ENCODE assay signal across 27 cellular contexts in genomic region chr15:45801543-45801942, GRCh38.
"Had no signal": no experiment of that assay in that cellular context is flagged by ENCODE, and none has a peak within 500 bp of the region (broad histone marks: within the 10 kb centered on the region; RNA-seq: fewer than 3 reads in every experiment).

No MANE protein-coding gene starts in this region.

- H3K36me3 ChIP-seq: gastroesophageal sphincter, heart left ventricle, prostate gland, right atrium auricular region, thyroid gland, vagina had no signal

- H3K79me2 ChIP-seq: hepatocyte had no signal

- H3K4me1 ChIP-seq: gastroesophageal sphincter, heart left ventricle, right atrium auricular region, thyroid gland, vagina had no signal

- FAIRE-seq: kidney had no signal

- H3K27ac Mint-ChIP-seq: effector memory CD8-positive, alpha-beta T cell; memory B cell; mesothelial cell of epicardium; naive B cell; natural killer cell treated with Interleukin-12 subunit alpha and Interleukin-12 subunit beta and Interleukin-15 and Interleukin-18, amount 100 ng/mL, for 72 hours; stimulated activated naive CD8-positive, alpha-beta T cell treated with anti-CD3 and anti-CD28 coated beads, Interleukin-15, amount 100 ng/mL, for 72 hours had no signal

- H3K4me3 ChIP-seq: gastroesophageal sphincter, heart left ventricle, hepatocyte, lung, mucosa of descending colon, prostate gland, right atrium auricular region, smooth muscle cell, thyroid gland, vagina had no signal

- H3K9me3 ChIP-seq: gastroesophageal sphincter, heart left ventricle, mucosa of descending colon, prostate gland, right atrium auricular region, thyroid gland, vagina had no signal

- DNase-seq: cortex of kidney; effector memory CD8-positive, alpha-beta T cell; foreskin fibroblast; heart left ventricle; kidney; naive B cell; nucleus accumbens; stimulated activated CD4-positive, alpha-beta T cell treated with anti-CD3 and anti-CD28 coated beads, Interleukin-12 subunit alpha, Interleukin-12 subunit beta, amount 100 ng/mL, for 4 hours; stimulated activated CD4-positive, alpha-beta T cell treated with anti-CD3 and anti-CD28 coated beads, Interleukin-1b, Interleukin-23, amount 100 ng/mL, for 48 hours; stimulated activated CD4-positive, alpha-beta T cell treated with anti-CD3 and anti-CD28 coated beads, Interleukin-4, amount 100 ng/mL, for 1 hour; stimulated activated CD8-positive, alpha-beta memory T cell treated with anti-CD3 and anti-CD28 coated beads, Interleukin-4, amount 100 ng/mL, for 48 hours; stimulated activated naive CD4-positive, alpha-beta T cell; stimulated activated naive CD8-positive, alpha-beta T cell treated with anti-CD3 and anti-CD28 coated beads, Interleukin-15, amount 100 ng/mL, for 72 hours; thyroid gland; trophoblast cell had no signal

- H3K4me3 Mint-ChIP-seq: effector memory CD8-positive, alpha-beta T cell; memory B cell; mesothelial cell of epicardium; naive B cell; natural killer cell treated with Interleukin-12 subunit alpha and Interleukin-12 subunit beta and Interleukin-15 and Interleukin-18, amount 100 ng/mL, for 72 hours; stimulated activated naive CD8-positive, alpha-beta T cell treated with anti-CD3 and anti-CD28 coated beads, Interleukin-15, amount 100 ng/mL, for 72 hours had no signal

- ATAC-seq: effector memory CD8-positive, alpha-beta T cell; gastroesophageal sphincter; heart left ventricle; natural killer cell treated with Interleukin-12 subunit alpha and Interleukin-12 subunit beta and Interleukin-15 and Interleukin-18, amount 100 ng/mL, for 72 hours; sciatic nerve; stimulated activated naive CD8-positive, alpha-beta T cell treated with anti-CD3 and anti-CD28 coated beads, Interleukin-15, amount 100 ng/mL, for 72 hours had no signal

- H3K27me3 ChIP-seq: gastroesophageal sphincter, heart left ventricle, hepatocyte, right atrium auricular region, thyroid gland, vagina had no signal

- H3K9me3 Mint-ChIP-seq: effector memory CD8-positive, alpha-beta T cell; mesothelial cell of epicardium; naive B cell; natural killer cell treated with Interleukin-12 subunit alpha and Interleukin-12 subunit beta and Interleukin-15 and Interleukin-18, amount 100 ng/mL, for 72 hours; stimulated activated naive CD8-positive, alpha-beta T cell treated with anti-CD3 and anti-CD28 coated beads, Interleukin-15, amount 100 ng/mL, for 72 hours had no signal

- H3K27ac ChIP-seq: gastroesophageal sphincter, heart left ventricle, hepatocyte, right atrium auricular region, thyroid gland, vagina had no signal

- H3K4me1 Mint-ChIP-seq: naive B cell; stimulated activated naive CD8-positive, alpha-beta T cell treated with anti-CD3 and anti-CD28 coated beads, Interleukin-15, amount 100 ng/mL, for 72 hours had no signal

- H2AFZ ChIP-seq: hepatocyte had no signal

- H3K4me2 ChIP-seq: hepatocyte, smooth muscle cell had no signal

- H3K36me3 Mint-ChIP-seq: memory B cell; mesothelial cell of epicardium; naive B cell; natural killer cell treated with Interleukin-12 subunit alpha and Interleukin-12 subunit beta and Interleukin-15 and Interleukin-18, amount 100 ng/mL, for 72 hours had no signal
